10 cellular contexts compared by ENCODE assay signal in the genomic region with DNA sequence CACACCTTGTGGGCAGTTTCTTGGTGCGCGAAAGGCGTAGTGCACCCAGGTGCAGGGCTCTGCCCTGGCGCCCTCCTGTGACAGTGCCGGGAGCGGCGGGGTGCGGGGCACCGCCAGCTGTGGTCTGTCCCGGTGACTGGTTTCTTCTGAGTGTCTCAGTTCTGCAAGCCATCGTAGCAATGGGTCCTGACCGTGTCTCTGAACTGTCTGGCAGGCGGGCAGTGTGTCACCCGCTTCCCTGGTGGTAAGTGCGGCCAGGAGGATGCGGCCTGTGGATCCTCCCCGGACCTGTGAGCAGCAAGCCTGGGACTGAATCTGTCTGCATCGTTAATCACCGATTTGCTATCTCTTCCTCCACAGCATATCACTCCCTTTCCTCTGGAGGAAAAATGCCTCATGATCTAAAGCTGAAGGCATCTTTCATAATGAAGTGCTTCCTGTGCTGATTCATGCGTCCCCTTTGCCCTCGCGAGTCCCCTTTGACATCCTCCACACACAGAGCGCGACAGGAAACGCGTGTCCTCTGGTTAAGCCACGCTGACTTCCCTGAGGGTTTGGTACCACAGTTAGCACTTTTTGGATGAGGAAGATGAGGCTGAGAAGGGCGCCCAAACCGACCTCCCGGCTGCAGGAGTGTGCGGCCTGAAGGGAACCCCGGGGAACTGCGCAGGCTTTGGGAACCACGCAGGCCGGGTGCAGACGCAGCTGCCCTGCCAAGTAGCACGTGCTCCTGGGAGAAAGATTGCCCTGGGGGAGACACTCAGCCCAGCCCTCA.
DNase-seq lines count a peak whose midpoint lies in the region; ATAC-seq and TF ChIP-seq lines count a peak whose summit lies in the region.
"Had no signal": no experiment of that assay in that cellular context is flagged by ENCODE, and none has a peak within 500 bp of the region (broad histone marks: within the 10 kb centered on the region; RNA-seq: fewer than 3 reads in every experiment).

No MANE protein-coding gene starts in this region.

- TF ChIP-seq RAD21 in HCT116 (IDR thresholded peaks at IDR 0.05; ENCODE audit: low read depth), result no peak

- H4K20me1 ChIP-seq in HCT116 (ENCODE audit: insufficient read depth), result no peaks in the 10 kb centered on the region

- H3K4me1 ChIP-seq in HCT116 (ENCODE audit: control insufficient read depth in 1 of 2, insufficient read depth in 2 of 2, low read length in 2 of 2) (no peaks in the 10 kb centered on the region), right lobe of liver (peaks cover 0 to 13% (median 0%) of the 10 kb centered on the region in 4 donors)

- H3K79me2 ChIP-seq in HCT116 (ENCODE audit: insufficient read depth, low read length), result no peaks in the 10 kb centered on the region

- TF ChIP-seq CTCF in GM06990 (IDR thresholded peaks at IDR 0.05; ENCODE audit: insufficient read depth, low read length, poor library complexity, severe bottlenecking) (peak; percentile 35), HCT116 (IDR thresholded peaks at IDR 0.05 in 2 of 3, conservative IDR thresholded peaks at IDR 0.05 in 1 of 3; ENCODE audit: borderline replicate concordance in 1 of 3, insufficient read depth in 1 of 3, low read depth in 2 of 3, low read length in 2 of 3) (peak in 1 of 3 experiments; percentile 3; a peak in 1 of 6 replicates), WERI-Rb-1 (IDR thresholded peaks at IDR 0.05; ENCODE audit: low read depth, low read length) (peak; percentile 38; the same call in 1 of the 2 replicates), right lobe of liver (IDR thresholded peaks at IDR 0.05) (no peak)

- no peak overlapping the region for H2AFZ ChIP-seq in HCT116 (ENCODE audit: low read depth, low read length, poor library complexity, severe bottlenecking)

- no peak overlapping the region for H3K4me2 ChIP-seq in HCT116 (ENCODE audit: low read length)

- intact Hi-C loops in HCT116 (cut with micrococcal nuclease), result loop anchor here (5.0 kb wide), 1 partner anchor 1188 kb away; no protein-coding TSS in a partner anchor
- intact Hi-C loops in right lobe of liver (cut with DNase I), result no loop called here

- H3K36me3 ChIP-seq in GM06990 (ENCODE audit: control insufficient read depth, insufficient read depth, low read length) (no peaks in the 10 kb centered on the region), HCT116 (ENCODE audit: control insufficient read depth in 1 of 2, insufficient read depth in 2 of 2, low read length in 2 of 2) (no peaks in the 10 kb centered on the region), WERI-Rb-1 (no peaks in the 10 kb centered on the region), right lobe of liver (no peaks in the 10 kb centered on the region)

- H3K27ac ChIP-seq in HCT116 (ENCODE audit: low read depth, low read length) (no peak overlapping the region), WERI-Rb-1 (no peak overlapping the region), right lobe of liver (no peak overlapping the region)

- TF ChIP-seq POLR2A in HCT116 (IDR thresholded peaks at IDR 0.05; ENCODE audit: borderline replicate concordance, extremely low read depth, insufficient read depth, insufficient read length), result no peak
- TF ChIP-seq POLR2A in right lobe of liver (IDR thresholded peaks at IDR 0.05), result no peak

- POLR2A ChIA-PET in HCT116 (lab: Charles Lee), result no interaction called here

- no TSS peak for BruUV-seq in HCT116 (replicated peaks; lab: Mats Ljungman, UMichigan)

- H3K9me3 ChIP-seq in HCT116 (ENCODE audit: control insufficient read depth in 1 of 2, insufficient read depth in 1 of 2, low read depth in 1 of 2, low read length in 2 of 2) (0 out of 4 replicates have a peak, but pooled peaks cover 0 to 2% of the 10 kb centered on the region in 2 experiments), WERI-Rb-1 (ENCODE audit: severe bottlenecking) (no peaks in the 10 kb centered on the region), right lobe of liver (no peaks in the 10 kb centered on the region)

- ATAC-seq in HCT116, result 0 out of 2 replicates have a peak, but pooled peaks have one; percentile 34
- ATAC-seq in right lobe of liver, result peak; percentile 45 to 60 (median 53)
- no peak for ATAC-seq in HG02623 (IDR thresholded peaks at IDR 0.05; ENCODE audit: unreplicated experiment)
- ATAC-seq in HG02870 (IDR thresholded peaks at IDR 0.05; ENCODE audit: unreplicated experiment), result no peak

- no peaks in the 10 kb centered on the region for H3K9me2 ChIP-seq in HCT116 (ENCODE audit: insufficient read depth)

- H3K9ac ChIP-seq in HCT116 (ENCODE audit: low read length), result no peak overlapping the region

- 37% methylated on average over 12 of the region's 37 CpGs for WGBS in right lobe of liver (ENCODE audit: insufficient coverage, low coverage, low lambda C conversion rate, missing lambda C conversion rate)

- DNase-seq in GM06990 (ENCODE audit: extremely low read depth, insufficient read length) (peak; percentile 68), HCT116 (ENCODE audit: low read depth, low spot score) (no peak), WERI-Rb-1 (no peak), right lobe of liver (peak in 2 of 3 donors; percentile 54 to 55), mesenteric fat pad (ENCODE audit: low spot score) (no peak), DMS 273 treated with DMSO at 0.1 percent for 48 hours (lab: John Stamatoyannopoulos, UW) (no peak)
- DNase-seq: foreskin melanocyte; stimulated activated CD4-positive, alpha-beta T cell treated with anti-CD3 and anti-CD28 coated beads, Interleukin-4, amount 100 ng/mL, for 24 hours had no signal

- CTCF ChIA-PET in HCT116 (lab: Charles Lee), result no interaction called here

- RAD21 ChIA-PET in HCT116 (lab: Charles Lee; ENCODE audit: low non-redundant PET in 1 of 2, low total read pairs in 2 of 2, uncharacterized antibody in 2 of 2, unreplicated experiment in 2 of 2), result no interaction called here

- H3K4me3 ChIP-seq in GM06990 (replicated peaks; ENCODE audit: low read depth, low read length) (no peak overlapping the region), HCT116 (replicated peaks in 1 of 2; ENCODE audit: low read depth in 1 of 2, low read length in 2 of 2) (no peak overlapping the region), WERI-Rb-1 (ENCODE audit: low read depth, low read length) (no peak overlapping the region), right lobe of liver (no peak overlapping the region)

- H3K27me3 ChIP-seq in GM06990 (replicated peaks; ENCODE audit: control insufficient read depth, insufficient read depth, low read length), result no peaks in the 10 kb centered on the region
- no peaks in the 10 kb centered on the region for H3K27me3 ChIP-seq in HCT116 (ENCODE audit: insufficient read depth, low read length)
- H3K27me3 ChIP-seq in WERI-Rb-1 (ENCODE audit: insufficient read depth, low read depth, severe bottlenecking), result no peaks in the 10 kb centered on the region
- no peaks in the 10 kb centered on the region for H3K27me3 ChIP-seq in right lobe of liver

TF ChIP-seq in HCT116, 20 proteins besides CTCF, POLR2A, EP300 and RAD21:
- TF ChIP-seq EGR1 (IDR thresholded peaks at IDR 0.05; ENCODE audit: low read depth) (no peak), EZH2phosphoT487 (IDR thresholded peaks at IDR 0.05; ENCODE audit: borderline replicate concordance) (no peak), SIN3A (IDR thresholded peaks at IDR 0.05; ENCODE audit: low read depth) (no peak), FOSL1 (IDR thresholded peaks at IDR 0.05; ENCODE audit: low read depth) (no peak), ZFX (IDR thresholded peaks at IDR 0.05) (no peak), EZH2 (IDR thresholded peaks at IDR 0.05) (no peak), ELF1 (IDR thresholded peaks at IDR 0.05; ENCODE audit: borderline replicate concordance, low read depth) (no peak), SP1 (IDR thresholded peaks at IDR 0.05; ENCODE audit: low read depth) (no peak)
- TF ChIP-seq, protein P1, sequence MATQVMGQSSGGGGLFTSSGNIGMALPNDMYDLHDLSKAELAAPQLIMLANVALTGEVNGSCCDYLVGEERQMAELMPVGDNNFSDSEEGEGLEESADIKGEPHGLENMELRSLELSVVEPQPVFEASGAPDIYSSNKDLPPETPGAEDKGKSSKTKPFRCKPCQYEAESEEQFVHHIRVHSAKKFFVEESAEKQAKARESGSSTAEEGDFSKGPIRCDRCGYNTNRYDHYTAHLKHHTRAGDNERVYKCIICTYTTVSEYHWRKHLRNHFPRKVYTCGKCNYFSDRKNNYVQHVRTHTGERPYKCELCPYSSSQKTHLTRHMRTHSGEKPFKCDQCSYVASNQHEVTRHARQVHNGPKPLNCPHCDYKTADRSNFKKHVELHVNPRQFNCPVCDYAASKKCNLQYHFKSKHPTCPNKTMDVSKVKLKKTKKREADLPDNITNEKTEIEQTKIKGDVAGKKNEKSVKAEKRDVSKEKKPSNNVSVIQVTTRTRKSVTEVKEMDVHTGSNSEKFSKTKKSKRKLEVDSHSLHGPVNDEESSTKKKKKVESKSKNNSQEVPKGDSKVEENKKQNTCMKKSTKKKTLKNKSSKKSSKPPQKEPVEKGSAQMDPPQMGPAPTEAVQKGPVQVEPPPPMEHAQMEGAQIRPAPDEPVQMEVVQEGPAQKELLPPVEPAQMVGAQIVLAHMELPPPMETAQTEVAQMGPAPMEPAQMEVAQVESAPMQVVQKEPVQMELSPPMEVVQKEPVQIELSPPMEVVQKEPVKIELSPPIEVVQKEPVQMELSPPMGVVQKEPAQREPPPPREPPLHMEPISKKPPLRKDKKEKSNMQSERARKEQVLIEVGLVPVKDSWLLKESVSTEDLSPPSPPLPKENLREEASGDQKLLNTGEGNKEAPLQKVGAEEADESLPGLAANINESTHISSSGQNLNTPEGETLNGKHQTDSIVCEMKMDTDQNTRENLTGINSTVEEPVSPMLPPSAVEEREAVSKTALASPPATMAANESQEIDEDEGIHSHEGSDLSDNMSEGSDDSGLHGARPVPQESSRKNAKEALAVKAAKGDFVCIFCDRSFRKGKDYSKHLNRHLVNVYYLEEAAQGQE (IDR thresholded peaks at IDR 0.05; ENCODE audit: low read depth), result no peak
- TF ChIP-seq, protein P2, sequence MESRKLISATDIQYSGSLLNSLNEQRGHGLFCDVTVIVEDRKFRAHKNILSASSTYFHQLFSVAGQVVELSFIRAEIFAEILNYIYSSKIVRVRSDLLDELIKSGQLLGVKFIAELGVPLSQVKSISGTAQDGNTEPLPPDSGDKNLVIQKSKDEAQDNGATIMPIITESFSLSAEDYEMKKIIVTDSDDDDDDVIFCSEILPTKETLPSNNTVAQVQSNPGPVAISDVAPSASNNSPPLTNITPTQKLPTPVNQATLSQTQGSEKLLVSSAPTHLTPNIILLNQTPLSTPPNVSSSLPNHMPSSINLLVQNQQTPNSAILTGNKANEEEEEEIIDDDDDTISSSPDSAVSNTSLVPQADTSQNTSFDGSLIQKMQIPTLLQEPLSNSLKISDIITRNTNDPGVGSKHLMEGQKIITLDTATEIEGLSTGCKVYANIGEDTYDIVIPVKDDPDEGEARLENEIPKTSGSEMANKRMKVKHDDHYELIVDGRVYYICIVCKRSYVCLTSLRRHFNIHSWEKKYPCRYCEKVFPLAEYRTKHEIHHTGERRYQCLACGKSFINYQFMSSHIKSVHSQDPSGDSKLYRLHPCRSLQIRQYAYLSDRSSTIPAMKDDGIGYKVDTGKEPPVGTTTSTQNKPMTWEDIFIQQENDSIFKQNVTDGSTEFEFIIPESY (IDR thresholded peaks at IDR 0.05; ENCODE audit: extremely low read depth, insufficient replicate concordance, low read length), result no peak

Comparison
In these comparisons a context has a peak if more than half of its experiments do, and no peak if none do; other contexts are left out.
1. DNase-seq: peak in GM06990 (single experiment) and right lobe of liver (2 of 3); none in HCT116 (single experiment), WERI-Rb-1 (single experiment), mesenteric fat pad (single experiment) and DMS 273 treated with DMSO at 0.1 percent for 48 hours (single experiment).
2. CTCF ChIP-seq: peak in GM06990 (single experiment) and WERI-Rb-1 (single experiment); none in right lobe of liver (0 of 4).
3. ATAC-seq: peak in HCT116 (single experiment) and right lobe of liver (4 of 4); none in HG02623 (single experiment) and HG02870 (single experiment).